Comparison of ENCODE assay signal across 16 cellular contexts in the genomic region with DNA sequence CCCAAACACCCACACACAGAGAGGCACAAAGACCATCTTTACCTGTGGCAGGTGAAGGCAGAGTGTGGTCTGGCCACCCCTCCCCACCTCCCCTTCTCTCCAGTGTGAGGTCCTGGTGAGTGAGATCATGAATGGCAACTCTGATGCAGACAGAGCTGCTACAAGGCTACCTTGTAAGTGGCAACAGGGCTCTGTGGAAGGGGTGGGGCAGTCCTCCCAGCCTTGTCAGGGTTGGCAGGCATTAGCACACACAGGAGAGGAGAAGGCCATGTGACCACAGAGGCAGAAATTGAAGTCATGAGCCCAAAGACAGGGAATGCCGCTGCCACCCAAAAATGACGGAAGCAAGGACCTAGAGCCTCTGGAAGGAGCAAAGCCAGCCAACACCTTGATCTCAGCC. TPM values are rescaled to one million over a fixed set of nuclear protein-coding genes. Genes with fewer than 3 reads are reported as not detected.
DNase-seq lines count a peak whose midpoint lies in the region; ATAC-seq and TF ChIP-seq lines count a peak whose summit lies in the region.
"Had no signal": no experiment of that assay in that cellular context is flagged by ENCODE, and none has a peak within 500 bp of the region (broad histone marks: within the 10 kb centered on the region; RNA-seq: fewer than 3 reads in every experiment).

No MANE protein-coding gene starts in this region.

- WGBS in esophagus, 2 donors = 87% methylated on average over 2 of the region's 2 CpGs

- no TSS peak for BruUV-seq in Caco-2 (replicated peaks; lab: Mats Ljungman, UMichigan)

- no peak for ATAC-seq in GM19023 (IDR thresholded peaks at IDR 0.05; ENCODE audit: unreplicated experiment)
- ATAC-seq in HG02870 (IDR thresholded peaks at IDR 0.05; ENCODE audit: unreplicated experiment) = no peak
- no peak for ATAC-seq in GM19328 (IDR thresholded peaks at IDR 0.05; ENCODE audit: unreplicated experiment)
- no peak for ATAC-seq in GM19395 (IDR thresholded peaks at IDR 0.05; ENCODE audit: unreplicated experiment)
- ATAC-seq: GM23338 had no signal

- POLR2A ChIA-PET in Caco-2 (lab: Charles Lee) = interaction anchor here (1.2 kb wide), 1 partner anchor 9 kb away, joined by 6 read pairs; no protein-coding TSS in a partner anchor

- no peak overlapping the region for H3K4me3 ChIP-seq in Caco-2 (ENCODE audit: low read depth, low read length)
- H3K4me3 ChIP-seq in esophagus (ENCODE audit: low read depth in 1 of 2, low read length in 2 of 2) = no peak overlapping the region
- H3K4me3 ChIP-seq: GM23338 had no signal

- no peak for TF ChIP-seq CTCF in Caco-2 (IDR thresholded peaks at IDR 0.05; ENCODE audit: insufficient read depth in 1 of 2, low read depth in 1 of 2, low read length in 1 of 2, severe bottlenecking in 1 of 2, unreplicated experiment in 1 of 2)

- H3K4me3 Mint-ChIP-seq in Caco-2 (ENCODE audit: unreplicated experiment) = no peak overlapping the region
- H3K4me3 Mint-ChIP-seq: GM23338 had no signal

- intact Hi-C loops in Caco-2 (cut with micrococcal nuclease; ENCODE audit: unreplicated experiment) = no loop called here

- H3K4me1 Mint-ChIP-seq in Caco-2 (ENCODE audit: low read depth, unreplicated experiment) = peaks cover 26% of the 10 kb centered on the region

- H3K4me1 ChIP-seq in Caco-2 = peaks cover 31% of the 10 kb centered on the region
- H3K4me1 ChIP-seq in esophagus (ENCODE audit: control insufficient read depth in 2 of 2, insufficient read depth in 2 of 2, low read length in 1 of 2) = peaks cover 3 to 17% of the 10 kb centered on the region in 2 donors

- no peaks in the 10 kb centered on the region for H3K9me3 Mint-ChIP-seq in Caco-2 (ENCODE audit: unreplicated experiment)

- H3K27ac ChIP-seq in esophagus (ENCODE audit: low read depth in 2 of 2, low read length in 1 of 2) = peak overlapping the region; percentile 81 to 90

- H3K27me3 ChIP-seq in Caco-2 (replicated peaks; ENCODE audit: control insufficient read depth, insufficient read depth, low read length) = no peaks in the 10 kb centered on the region
- H3K27me3 ChIP-seq in esophagus (ENCODE audit: control insufficient read depth in 1 of 2, insufficient read depth in 2 of 2, low read length in 2 of 2) = no peaks in the 10 kb centered on the region
- H3K27me3 ChIP-seq: BE2C had no signal

- no peaks in the 10 kb centered on the region for H3K36me3 Mint-ChIP-seq in Caco-2 (ENCODE audit: insufficient read depth, unreplicated experiment)
- H3K36me3 Mint-ChIP-seq: brain had no signal

- no peaks in the 10 kb centered on the region for H3K9me3 ChIP-seq in Caco-2
- no peaks in the 10 kb centered on the region for H3K9me3 ChIP-seq in esophagus (ENCODE audit: control insufficient read depth in 2 of 2, insufficient read depth in 1 of 2, low read depth in 1 of 2, low read length in 1 of 2)
- H3K9me3 ChIP-seq: BE2C had no signal

- H3K27ac Mint-ChIP-seq in Caco-2 (ENCODE audit: unreplicated experiment) = peak overlapping the region; percentile 87
- H3K27ac Mint-ChIP-seq: GM23338 had no signal

- CTCF ChIA-PET in Caco-2 (lab: Charles Lee) = interaction anchor here (1.0 to 1.4 kb wide), 6 partner anchors 10 to 135 kb away, joined by 3 to 7 read pairs (median 4); no protein-coding TSS in a partner anchor

- no peaks in the 10 kb centered on the region for H3K27me3 Mint-ChIP-seq in Caco-2 (ENCODE audit: insufficient read depth, unreplicated experiment)

- no peaks in the 10 kb centered on the region for H3K36me3 ChIP-seq in Caco-2 (ENCODE audit: control insufficient read depth, insufficient read depth, low read length)
- H3K36me3 ChIP-seq in esophagus (ENCODE audit: control insufficient read depth in 2 of 2, insufficient read depth in 2 of 2, low read length in 1 of 2) = no peaks in the 10 kb centered on the region
- H3K36me3 ChIP-seq: BE2C had no signal

- DNase-seq in Caco-2 = no peak
- DNase-seq in NCI-H226 = peak; percentile 25
- DNase-seq in renal cortical epithelial cell (ENCODE audit: low read depth) = peak; percentile 50
- DNase-seq: activated CD4-positive, CD25-positive, alpha-beta regulatory T cell treated with anti-CD3 and anti-CD28 coated beads, Interleukin-2, amount 50 U/mL, for 72 hours; activated T-cell treated with anti-CD3 and anti-CD28 coated beads, Interleukin-2, amount 50 U/mL, for 48 hours; BE2C; KBM-7; NCI-H2171 treated with DMSO at 0.1 percent for 48 hours; stimulated activated CD4-positive, alpha-beta T cell treated with anti-CD3 and anti-CD28 coated beads, Interleukin-4, amount 100 ng/mL, for 4 hours had no signal

RNA-seq across cellular contexts. Expression of a gene that starts 30.7 kb away (rescaled TPM):
- 0.30 and 0.41 TPM in 2 replicates for total RNA-seq in Caco-2 (2022)
- 10 to 100 TPM; 14.8 to 38.4 TPM for polyA plus RNA-seq in esophagus
- total RNA-seq in renal cortical epithelial cell = 2.2 and 3.0 TPM in 2 replicates

Comparison
In these comparisons a context has a peak if more than half of its experiments do, and no peak if none do; other contexts are left out.
1. DNase-seq: peak in NCI-H226 (single experiment) and renal cortical epithelial cell (single experiment); none in Caco-2 (0 of 2).